ENCODE assay signal across 24 cellular contexts in the genomic region with DNA sequence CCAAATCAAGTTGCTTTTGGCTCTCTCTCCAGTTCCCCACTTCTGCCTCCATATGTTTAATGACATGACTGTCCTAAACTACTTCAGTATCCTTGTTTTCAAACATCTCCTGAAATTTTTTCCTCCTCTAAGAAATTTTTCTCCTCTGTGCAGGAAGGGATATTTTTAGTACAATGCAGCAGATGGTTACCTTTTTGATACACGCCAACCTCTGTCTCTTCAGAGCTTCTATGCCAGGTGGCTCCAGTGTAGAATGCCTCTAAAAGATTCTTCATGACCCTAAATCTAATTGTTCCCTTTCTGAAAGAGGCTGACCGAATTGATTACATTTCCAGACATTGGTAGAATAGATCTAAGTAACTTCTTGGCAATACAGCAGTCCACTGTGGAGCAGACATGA. TPM values are rescaled to one million over a fixed set of nuclear protein-coding genes. Genes with fewer than 3 reads are reported as not detected.
DNase-seq lines count a peak whose midpoint lies in the region; ATAC-seq and TF ChIP-seq lines count a peak whose summit lies in the region.
"Had no signal": no experiment of that assay in that cellular context is flagged by ENCODE, and none has a peak within 500 bp of the region (broad histone marks: within the 10 kb centered on the region; RNA-seq: fewer than 3 reads in every experiment).

No MANE protein-coding gene starts in this region.

- no peaks in the 10 kb centered on the region for H3K27me3 ChIP-seq in breast epithelium
- H3K27me3 ChIP-seq: colonic mucosa, tibial artery had no signal

- TF ChIP-seq CTCF in MCF 10A (IDR thresholded peaks at IDR 0.05; ENCODE audit: unreplicated experiment) (no peak), breast epithelium (IDR thresholded peaks at IDR 0.05) (no peak), HFFc6 (IDR thresholded peaks at IDR 0.05) (no peak)

- H3K4me1 ChIP-seq in breast epithelium = no peaks in the 10 kb centered on the region
- H3K4me1 ChIP-seq: colonic mucosa, tibial artery had no signal

- TSS peak; percentile 22 for BruUV-seq in MCF 10A (replicated peaks; lab: Mats Ljungman, UMichigan)

- H3K27me3 Mint-ChIP-seq in MCF 10A (ENCODE audit: insufficient read depth, unreplicated experiment) (no peaks in the 10 kb centered on the region), HFFc6 (ENCODE audit: insufficient read depth) (peaks cover 1% of the 10 kb centered on the region; the same call in 1 of the 2 replicates)
- no peaks in the 10 kb centered on the region for H3K27me3 Mint-ChIP-seq in activated naive CD8-positive, alpha-beta T cell
- H3K27me3 Mint-ChIP-seq: brain; stimulated activated memory B cell treated with anti-CD40 and anti-IgM and Interleukin-4, amounts not matched to agents 10 μg/mL and 1 μg/mL and 100 μg/mL, for 72 hours had no signal

- H3K36me3 Mint-ChIP-seq in MCF 10A (ENCODE audit: insufficient read depth, unreplicated experiment) (peaks cover 56% of the 10 kb centered on the region), HFFc6 (ENCODE audit: low read depth) (peaks cover 70% of the 10 kb centered on the region)
- peaks cover 26% of the 10 kb centered on the region for H3K36me3 Mint-ChIP-seq in activated naive CD8-positive, alpha-beta T cell
- H3K36me3 Mint-ChIP-seq in stimulated activated effector memory CD8-positive, alpha-beta T cell treated with anti-CD3 and anti-CD28 coated beads, Interleukin-12 subunit alpha, Interleukin-12 subunit beta, amount 100 ng/mL, for 72 hours = peaks cover 63% of the 10 kb centered on the region

- CTCF ChIA-PET in MCF 10A (lab: Yijun Ruan, JAX) = interaction anchor here (0.6 to 1.2 kb wide), 5 partner anchors 16 to 213 kb away, joined by 3 to 4 read pairs (median 3); no protein-coding TSS in a partner anchor

- no peak overlapping the region for H3K27ac ChIP-seq in breast epithelium
- H3K27ac ChIP-seq: colonic mucosa, GM23248, HL-60, tibial artery had no signal

- TF ChIP-seq POLR2A in breast epithelium (IDR thresholded peaks at IDR 0.05) = no peak

- no peak overlapping the region for H3K4me3 Mint-ChIP-seq in MCF 10A (ENCODE audit: unreplicated experiment)
- H3K4me3 Mint-ChIP-seq in HFFc6 = no peak overlapping the region
- H3K4me3 Mint-ChIP-seq in activated naive CD8-positive, alpha-beta T cell = peak overlapping the region; percentile 70
- no peak overlapping the region for H3K4me3 Mint-ChIP-seq in stimulated activated effector memory CD8-positive, alpha-beta T cell treated with anti-CD3 and anti-CD28 coated beads, Interleukin-12 subunit alpha, Interleukin-12 subunit beta, amount 100 ng/mL, for 72 hours
- H3K4me3 Mint-ChIP-seq: brain; endodermal cell; stimulated activated memory B cell treated with anti-CD40 and anti-IgM and Interleukin-4, amounts not matched to agents 10 μg/mL and 1 μg/mL and 100 μg/mL, for 72 hours had no signal

- H3K9me3 Mint-ChIP-seq in MCF 10A (ENCODE audit: unreplicated experiment) (no peaks in the 10 kb centered on the region), HFFc6 (no peaks in the 10 kb centered on the region)
- no peaks in the 10 kb centered on the region for H3K9me3 Mint-ChIP-seq in activated naive CD8-positive, alpha-beta T cell (ENCODE audit: low read depth)
- H3K9me3 Mint-ChIP-seq in stimulated activated effector memory CD8-positive, alpha-beta T cell treated with anti-CD3 and anti-CD28 coated beads, Interleukin-12 subunit alpha, Interleukin-12 subunit beta, amount 100 ng/mL, for 72 hours = no peaks in the 10 kb centered on the region
- H3K9me3 Mint-ChIP-seq: brain; endodermal cell; stimulated activated memory B cell treated with anti-CD40 and anti-IgM and Interleukin-4, amounts not matched to agents 10 μg/mL and 1 μg/mL and 100 μg/mL, for 72 hours had no signal

- POLR2A ChIA-PET in MCF 10A (lab: Yijun Ruan, JAX) = interaction anchor here (0.6 to 3.7 kb wide), 8 partner anchors 9 to 33 kb away, joined by 3 to 21 read pairs (median 9); partner anchors contain the start of gene TMOD3

- no peak for DNase-seq in MCF 10A (ENCODE audit: unreplicated experiment)
- DNase-seq in breast epithelium (ENCODE audit: low spot score in 2 of 2) = no peak
- no peak for DNase-seq in HFFc6
- no peak for DNase-seq in stimulated activated effector memory CD8-positive, alpha-beta T cell treated with anti-CD3 and anti-CD28 coated beads, Interleukin-12 subunit alpha, Interleukin-12 subunit beta, amount 100 ng/mL, for 72 hours (ENCODE audit: low spot score in 2 of 2)
- no peak for DNase-seq in DMS53 (lab: John Stamatoyannopoulos, UW)
- DNase-seq in NCI-H1417 (lab: John Stamatoyannopoulos, UW) = no peak
- DNase-seq: activated CD4-positive, alpha-beta T cell treated with anti-CD3 and anti-CD28 coated beads for 4 hours; colonic mucosa; endodermal cell; GM23248; NCI-H1092; NCI-H2029; NCI-H446; occipital lobe; SHP77; small intestine; stimulated activated CD4-positive, alpha-beta T cell treated with anti-CD3 and anti-CD28 coated beads, Interleukin-2, amount 100 ng/mL, for 24 hours; SW 1271; tibial artery had no signal

- peaks cover 66% of the 10 kb centered on the region for H3K4me1 Mint-ChIP-seq in MCF 10A (ENCODE audit: insufficient read depth, unreplicated experiment)
- peaks cover 76% of the 10 kb centered on the region for H3K4me1 Mint-ChIP-seq in HFFc6 (ENCODE audit: low read depth)
- peaks cover 60% of the 10 kb centered on the region for H3K4me1 Mint-ChIP-seq in activated naive CD8-positive, alpha-beta T cell (ENCODE audit: low read depth)
- H3K4me1 Mint-ChIP-seq in stimulated activated effector memory CD8-positive, alpha-beta T cell treated with anti-CD3 and anti-CD28 coated beads, Interleukin-12 subunit alpha, Interleukin-12 subunit beta, amount 100 ng/mL, for 72 hours = peaks cover 58% of the 10 kb centered on the region
- H3K4me1 Mint-ChIP-seq: brain; endodermal cell; stimulated activated memory B cell treated with anti-CD40 and anti-IgM and Interleukin-4, amounts not matched to agents 10 μg/mL and 1 μg/mL and 100 μg/mL, for 72 hours had no signal

- no peaks in the 10 kb centered on the region for H3K9me3 ChIP-seq in breast epithelium
- H3K9me3 ChIP-seq: colonic mucosa, tibial artery had no signal

- H3K27ac Mint-ChIP-seq in MCF 10A (ENCODE audit: low read depth, unreplicated experiment) (peak overlapping the region; percentile 81), HFFc6 (peak overlapping the region; percentile 52)
- H3K27ac Mint-ChIP-seq in activated naive CD8-positive, alpha-beta T cell = peak overlapping the region; percentile 89
- H3K27ac Mint-ChIP-seq in stimulated activated effector memory CD8-positive, alpha-beta T cell treated with anti-CD3 and anti-CD28 coated beads, Interleukin-12 subunit alpha, Interleukin-12 subunit beta, amount 100 ng/mL, for 72 hours = peak overlapping the region; percentile 75
- H3K27ac Mint-ChIP-seq: brain; endodermal cell; stimulated activated memory B cell treated with anti-CD40 and anti-IgM and Interleukin-4, amounts not matched to agents 10 μg/mL and 1 μg/mL and 100 μg/mL, for 72 hours had no signal

- ATAC-seq in stimulated activated effector memory CD8-positive, alpha-beta T cell treated with anti-CD3 and anti-CD28 coated beads, Interleukin-12 subunit alpha, Interleukin-12 subunit beta, amount 100 ng/mL, for 72 hours = no peak
- ATAC-seq: stimulated activated memory B cell treated with anti-CD40 and anti-IgM and Interleukin-4, amounts not matched to agents 10 μg/mL and 1 μg/mL and 100 μg/mL, for 72 hours had no signal

- H3K36me3 ChIP-seq in breast epithelium = no peaks in the 10 kb centered on the region

- intact Hi-C loops in MCF 10A (cut with micrococcal nuclease) = no loop called here
- intact Hi-C loops in breast epithelium (cut with DNase I; ENCODE audit: low total_unique reads) = loop anchor here (2.0 kb wide), 1 partner anchor 56 kb away; no protein-coding TSS in a partner anchor

- H3K4me3 ChIP-seq in breast epithelium = no peak overlapping the region
- H3K4me3 ChIP-seq: colonic mucosa, GM23248, lung, tibial artery had no signal

RNA-seq across cellular contexts. Expression of gene TMOD3, which starts 33.7 kb away (rescaled TPM):
- total RNA-seq in MCF 10A (2022) (93.5 and 94.6 TPM in 2 replicates), breast epithelium (10 to 100 TPM; 24.9 to 31.4 (median 27.5) TPM)
- 10 to 100 TPM; 56.4 to 68.8 (median 59.9) TPM for total RNA-seq in HFFc6 (2021; fragmentation: NEBNext Ultra II Directional; extraction: Animal tissue kit (Norgen Biotek cat#: 25700))
